ENCODE assay signal across 1 cellular context in the genomic region with DNA sequence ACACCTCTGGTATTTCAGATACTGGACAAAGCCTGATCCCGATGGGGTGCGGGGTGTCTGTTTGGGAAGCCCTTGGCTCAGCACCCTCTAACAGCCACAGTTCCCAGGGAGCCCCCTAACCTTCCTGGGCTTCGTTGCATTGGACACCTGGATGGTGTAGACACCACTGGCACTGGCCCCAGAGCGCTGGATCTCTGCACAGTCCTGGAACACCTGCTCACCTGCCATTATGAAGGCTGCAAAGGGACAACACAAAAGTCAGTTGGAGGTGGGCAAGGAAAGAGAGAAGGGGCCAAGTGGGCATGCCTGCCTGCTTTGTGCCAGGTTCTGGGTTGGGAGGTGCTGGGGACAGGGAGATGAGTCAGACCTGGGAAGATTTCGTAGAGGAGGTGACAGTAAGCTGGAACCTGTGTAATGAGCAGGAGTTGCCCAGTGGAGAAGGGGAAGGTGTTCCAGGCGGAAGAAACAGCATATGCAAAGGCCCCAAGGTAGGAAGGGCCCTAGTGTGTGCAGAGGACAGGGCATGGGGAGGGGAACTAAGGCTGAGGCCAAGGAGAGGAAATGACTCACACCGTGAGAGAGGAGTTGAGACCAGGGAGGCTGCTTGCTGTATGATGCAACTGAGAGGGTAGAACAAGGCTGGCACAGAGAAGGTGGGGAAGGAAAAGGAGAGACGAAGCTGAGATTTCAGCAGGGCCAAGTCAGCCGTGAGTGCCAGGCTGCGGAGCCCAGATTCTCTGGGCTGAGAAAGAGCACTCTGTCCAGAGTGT.
TF ChIP-seq lines count a peak whose summit lies in the region.

No MANE protein-coding gene starts in this region.

TF ChIP-seq in HCT116, 20 proteins besides CTCF, POLR2A, EP300 and RAD21 (continued from another document):
- TF ChIP-seq, protein P1, sequence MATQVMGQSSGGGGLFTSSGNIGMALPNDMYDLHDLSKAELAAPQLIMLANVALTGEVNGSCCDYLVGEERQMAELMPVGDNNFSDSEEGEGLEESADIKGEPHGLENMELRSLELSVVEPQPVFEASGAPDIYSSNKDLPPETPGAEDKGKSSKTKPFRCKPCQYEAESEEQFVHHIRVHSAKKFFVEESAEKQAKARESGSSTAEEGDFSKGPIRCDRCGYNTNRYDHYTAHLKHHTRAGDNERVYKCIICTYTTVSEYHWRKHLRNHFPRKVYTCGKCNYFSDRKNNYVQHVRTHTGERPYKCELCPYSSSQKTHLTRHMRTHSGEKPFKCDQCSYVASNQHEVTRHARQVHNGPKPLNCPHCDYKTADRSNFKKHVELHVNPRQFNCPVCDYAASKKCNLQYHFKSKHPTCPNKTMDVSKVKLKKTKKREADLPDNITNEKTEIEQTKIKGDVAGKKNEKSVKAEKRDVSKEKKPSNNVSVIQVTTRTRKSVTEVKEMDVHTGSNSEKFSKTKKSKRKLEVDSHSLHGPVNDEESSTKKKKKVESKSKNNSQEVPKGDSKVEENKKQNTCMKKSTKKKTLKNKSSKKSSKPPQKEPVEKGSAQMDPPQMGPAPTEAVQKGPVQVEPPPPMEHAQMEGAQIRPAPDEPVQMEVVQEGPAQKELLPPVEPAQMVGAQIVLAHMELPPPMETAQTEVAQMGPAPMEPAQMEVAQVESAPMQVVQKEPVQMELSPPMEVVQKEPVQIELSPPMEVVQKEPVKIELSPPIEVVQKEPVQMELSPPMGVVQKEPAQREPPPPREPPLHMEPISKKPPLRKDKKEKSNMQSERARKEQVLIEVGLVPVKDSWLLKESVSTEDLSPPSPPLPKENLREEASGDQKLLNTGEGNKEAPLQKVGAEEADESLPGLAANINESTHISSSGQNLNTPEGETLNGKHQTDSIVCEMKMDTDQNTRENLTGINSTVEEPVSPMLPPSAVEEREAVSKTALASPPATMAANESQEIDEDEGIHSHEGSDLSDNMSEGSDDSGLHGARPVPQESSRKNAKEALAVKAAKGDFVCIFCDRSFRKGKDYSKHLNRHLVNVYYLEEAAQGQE (IDR thresholded peaks at IDR 0.05; ENCODE audit: low read depth) = no peak
- no peak for TF ChIP-seq EZH2 (IDR thresholded peaks at IDR 0.05)
- TF ChIP-seq, protein P2, sequence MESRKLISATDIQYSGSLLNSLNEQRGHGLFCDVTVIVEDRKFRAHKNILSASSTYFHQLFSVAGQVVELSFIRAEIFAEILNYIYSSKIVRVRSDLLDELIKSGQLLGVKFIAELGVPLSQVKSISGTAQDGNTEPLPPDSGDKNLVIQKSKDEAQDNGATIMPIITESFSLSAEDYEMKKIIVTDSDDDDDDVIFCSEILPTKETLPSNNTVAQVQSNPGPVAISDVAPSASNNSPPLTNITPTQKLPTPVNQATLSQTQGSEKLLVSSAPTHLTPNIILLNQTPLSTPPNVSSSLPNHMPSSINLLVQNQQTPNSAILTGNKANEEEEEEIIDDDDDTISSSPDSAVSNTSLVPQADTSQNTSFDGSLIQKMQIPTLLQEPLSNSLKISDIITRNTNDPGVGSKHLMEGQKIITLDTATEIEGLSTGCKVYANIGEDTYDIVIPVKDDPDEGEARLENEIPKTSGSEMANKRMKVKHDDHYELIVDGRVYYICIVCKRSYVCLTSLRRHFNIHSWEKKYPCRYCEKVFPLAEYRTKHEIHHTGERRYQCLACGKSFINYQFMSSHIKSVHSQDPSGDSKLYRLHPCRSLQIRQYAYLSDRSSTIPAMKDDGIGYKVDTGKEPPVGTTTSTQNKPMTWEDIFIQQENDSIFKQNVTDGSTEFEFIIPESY (IDR thresholded peaks at IDR 0.05; ENCODE audit: extremely low read depth, insufficient replicate concordance, low read length) = no peak
- TF ChIP-seq, protein P3, sequence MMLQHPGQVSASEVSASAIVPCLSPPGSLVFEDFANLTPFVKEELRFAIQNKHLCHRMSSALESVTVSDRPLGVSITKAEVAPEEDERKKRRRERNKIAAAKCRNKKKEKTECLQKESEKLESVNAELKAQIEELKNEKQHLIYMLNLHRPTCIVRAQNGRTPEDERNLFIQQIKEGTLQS (IDR thresholded peaks at IDR 0.05) = peak; percentile 86
- no peak for TF ChIP-seq SIN3A (IDR thresholded peaks at IDR 0.05; ENCODE audit: low read depth)
- TF ChIP-seq CBX3 (IDR thresholded peaks at IDR 0.05; ENCODE audit: low read depth) = peak; percentile 90
- no peak for TF ChIP-seq ZNF274 (IDR thresholded peaks at IDR 0.05; ENCODE audit: low read depth, low read length)
- TF ChIP-seq FOSL1 (IDR thresholded peaks at IDR 0.05; ENCODE audit: low read depth) = peak; percentile 84
- TF ChIP-seq YY1 (IDR thresholded peaks at IDR 0.05; ENCODE audit: extremely low read depth, insufficient replicate concordance, low read depth, low read length) = no peak
- no peak for TF ChIP-seq EGR1 (IDR thresholded peaks at IDR 0.05; ENCODE audit: low read depth)
- TF ChIP-seq, protein P4, sequence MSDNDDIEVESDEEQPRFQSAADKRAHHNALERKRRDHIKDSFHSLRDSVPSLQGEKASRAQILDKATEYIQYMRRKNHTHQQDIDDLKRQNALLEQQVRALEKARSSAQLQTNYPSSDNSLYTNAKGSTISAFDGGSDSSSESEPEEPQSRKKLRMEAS (IDR thresholded peaks at IDR 0.05) = peak; percentile 79
- no peak for TF ChIP-seq ZFX (IDR thresholded peaks at IDR 0.05)
- peak; percentile 82 for TF ChIP-seq POLR2AphosphoS5 (IDR thresholded peaks at IDR 0.05; ENCODE audit: low read depth, low read length)
- no peak for TF ChIP-seq ELF1 (IDR thresholded peaks at IDR 0.05; ENCODE audit: borderline replicate concordance, low read depth)
